Comparison of ENCODE assay signal across 1 cellular context in genomic region chr11:71931245-71931602, GRCh38.
TF ChIP-seq lines count a peak whose summit lies in the region.

No MANE protein-coding gene starts in this region.

TF ChIP-seq in IMR-90, 13 proteins besides CTCF, POLR2A, EP300 and RAD21:
- TF ChIP-seq MAFK (IDR thresholded peaks at IDR 0.05; ENCODE audit: low read depth, low read length): no peak
- no peak for TF ChIP-seq ELK1 (IDR thresholded peaks at IDR 0.05; ENCODE audit: borderline replicate concordance, low read depth, low read length)
- no peak for TF ChIP-seq CEBPB (IDR thresholded peaks at IDR 0.05; ENCODE audit: low read depth, low read length)
- no peak for TF ChIP-seq RCOR1 (IDR thresholded peaks at IDR 0.05; ENCODE audit: insufficient replicate concordance, low read length)
- TF ChIP-seq BHLHE40 (IDR thresholded peaks at IDR 0.05; ENCODE audit: low read depth, low read length): no peak
- no peak for TF ChIP-seq SMC3 (IDR thresholded peaks at IDR 0.05; ENCODE audit: low read depth, low read length)
- TF ChIP-seq USF2 (IDR thresholded peaks at IDR 0.05; ENCODE audit: low read depth, low read length): no peak
- no peak for TF ChIP-seq FOS (IDR thresholded peaks at IDR 0.05; ENCODE audit: low read depth, low read length)
TF ChIP-seq in IMR-90: peak in this region for 0.
